17 cellular contexts compared by ENCODE assay signal in genomic region chr21:19900149-19900548, GRCh38.
DNase-seq lines count a peak whose midpoint lies in the region; FAIRE-seq lines count a peak whose summit lies in the region.
"Had no signal": no experiment of that assay in that cellular context is flagged by ENCODE, and none has a peak within 500 bp of the region (broad histone marks: within the 10 kb centered on the region; RNA-seq: fewer than 3 reads in every experiment).

No MANE protein-coding gene starts in this region.

- H3K23ac ChIP-seq in neuronal stem cell (ENCODE audit: low read depth, low read length, poor library complexity): no peak overlapping the region

- H3K4me1 ChIP-seq in neuronal stem cell (ENCODE audit: control insufficient read depth in 2 of 2, insufficient read depth in 1 of 2, low read depth in 1 of 2, low read length in 2 of 2): no peaks in the 10 kb centered on the region
- H3K4me1 ChIP-seq: BE2C had no signal

- H3K9me3 ChIP-seq in neuronal stem cell (replicated peaks in 1 of 2; ENCODE audit: control insufficient read depth in 2 of 2, insufficient read depth in 1 of 2, low read depth in 1 of 2, low read length in 2 of 2): no peaks in the 10 kb centered on the region
- H3K9me3 ChIP-seq: BE2C had no signal

- H4K8ac ChIP-seq in neuronal stem cell (ENCODE audit: low read depth, low read length): no peak overlapping the region

- H3K14ac ChIP-seq in neuronal stem cell (ENCODE audit: low read length): no peak overlapping the region

- H3K4ac ChIP-seq in neuronal stem cell (ENCODE audit: low read length): no peak overlapping the region

- no peak overlapping the region for H3K4me2 ChIP-seq in neuronal stem cell (ENCODE audit: insufficient read depth, low read length, poor library complexity, severe bottlenecking)

- DNase-seq in DMS53 treated with DMSO at 0.1 percent for 48 hours (lab: John Stamatoyannopoulos, UW; ENCODE audit: unreplicated experiment) (peak; percentile 52), NCI-H146 (lab: John Stamatoyannopoulos, UW) (peak; percentile 65), neuronal stem cell (ENCODE audit: low spot score) (no peak), NK-92 (lab: John Stamatoyannopoulos, UW; ENCODE audit: unreplicated experiment) (no peak), HK-2 (ENCODE audit: unreplicated experiment) (no peak), GM03348 (ENCODE audit: low spot score) (no peak), GM19239 (ENCODE audit: insufficient read length, low spot score) (no peak)
- DNase-seq: BE2C; CD4-positive, alpha-beta memory T cell; DMS153; HCEC 1CT; HFFc6; Karpas-422 had no signal

- H2AK5ac ChIP-seq in neuronal stem cell (ENCODE audit: low read depth, low read length): no peak overlapping the region

- H3K27me3 ChIP-seq in neuronal stem cell (ENCODE audit: control insufficient read depth in 3 of 3, insufficient read depth in 3 of 3, low read depth in 1 of 3, low read length in 3 of 3): no peaks in the 10 kb centered on the region
- H3K27me3 ChIP-seq: BE2C had no signal

- no peak overlapping the region for H3K27ac ChIP-seq in neuronal stem cell (replicated peaks; ENCODE audit: low read length)
- H3K27ac ChIP-seq: C4-2B, HL-60 had no signal

- H3K36me3 ChIP-seq in neuronal stem cell (replicated peaks in 1 of 2; ENCODE audit: control insufficient read depth in 2 of 2, insufficient read depth in 2 of 2, low read length in 2 of 2): no peaks in the 10 kb centered on the region
- H3K36me3 ChIP-seq: BE2C had no signal

- FAIRE-seq in GM19239 (lab: Jason Lieb, UNC): no peak
- FAIRE-seq: D721Med, GM12891 had no signal

- no peak overlapping the region for H2BK120ac ChIP-seq in neuronal stem cell (ENCODE audit: low read depth, low read length)

- no peak overlapping the region for H2BK15ac ChIP-seq in neuronal stem cell (ENCODE audit: low read length)

- peak overlapping the region; percentile 41 for H3K18ac ChIP-seq in neuronal stem cell (ENCODE audit: low read length)

- H4K91ac ChIP-seq in neuronal stem cell (ENCODE audit: low read depth, low read length, poor library complexity): no peak overlapping the region

- WGBS in neuronal stem cell (ENCODE audit: extremely low coverage in 2 of 2, insufficient read length in 2 of 2, insufficient replicate concordance in 1 of 2), 2 donors: no CpG with 5 or more reads among the region's 10 CpGs

- no peak overlapping the region for H3K4me3 ChIP-seq in neuronal stem cell (ENCODE audit: low read length in 2 of 2)

- H2BK12ac ChIP-seq in neuronal stem cell (ENCODE audit: low read length): no peak overlapping the region

- no peak overlapping the region for H2AFZ ChIP-seq in neuronal stem cell (ENCODE audit: low read length)

- H2BK5ac ChIP-seq in neuronal stem cell (ENCODE audit: low read length): no peak overlapping the region

- no peak overlapping the region for H3K9ac ChIP-seq in neuronal stem cell (ENCODE audit: low read depth, low read length, poor library complexity)

- H3K79me1 ChIP-seq in neuronal stem cell (ENCODE audit: low read depth, low read length): no peaks in the 10 kb centered on the region

Comparison
In these comparisons a context has a peak if more than half of its experiments do, and no peak if none do; other contexts are left out.
1. DNase-seq: peak in DMS53 treated with DMSO at 0.1 percent for 48 hours (single experiment) and NCI-H146 (single experiment); none in neuronal stem cell (single experiment), NK-92 (single experiment), HK-2 (single experiment), GM03348 (single experiment) and GM19239 (single experiment).